In genomic region chr3:71994203-71994602, GRCh38 we compare ENCODE assay signal across 31 cellular contexts.
A peak's percentile ranks its signal among the peaks of the same experiment; 100 is the strongest.
DNase-seq lines count a peak whose midpoint lies in the region; ATAC-seq lines count a peak whose summit lies in the region.
"Had no signal": no experiment of that assay in that cellular context is flagged by ENCODE, and none has a peak within 500 bp of the region (broad histone marks: within the 10 kb centered on the region; RNA-seq: fewer than 3 reads in every experiment).

No MANE protein-coding gene starts in this region.

- CTCF ChIA-PET in activated CD4-positive, alpha-beta memory T cell treated with anti-CD3 and anti-CD28 coated beads, Interleukin-2, amount 10 ng/mL, durations not matched to agents 7 days and 5 days (lab: Charles Lee), result interaction anchor here (0.6 kb wide), 1 partner anchor 914 kb away, joined by 3 read pairs; no protein-coding TSS in a partner anchor

- peak overlapping the region in 3 of 11 experiments; percentile 22 to 60 (median 39); a peak in 4 of 22 replicates for H3K9ac ChIP-seq in BLaER1 treated with 17β-estradiol and CSF1 and Interleukin-3, amounts not matched to agents 10 nM and 100 nM
- H3K9ac ChIP-seq: SK-N-SH had no signal

- no peak overlapping the region for H3K4me3 ChIP-seq in BLaER1 treated with 17β-estradiol and CSF1 and Interleukin-3, amounts not matched to agents 10 nM and 100 nM
- H3K4me3 ChIP-seq: coronary artery, pancreas, skin epidermis, stomach, thyroid gland, vagina had no signal

- peaks cover 9 to 42% (median 24%) of the 10 kb centered on the region in 11 experiments; a peak in 20 of 22 replicates for H3K9me3 ChIP-seq in BLaER1 treated with 17β-estradiol and CSF1 and Interleukin-3, amounts not matched to agents 10 nM and 100 nM (replicated peaks in 1 of 11)
- H3K9me3 ChIP-seq: pancreas, SK-N-SH, thyroid gland, vagina had no signal

- H3K27me3 Mint-ChIP-seq in activated CD4-positive, alpha-beta memory T cell treated with anti-CD3 and anti-CD28 coated beads, Interleukin-2, amount 10 ng/mL, durations not matched to agents 7 days and 5 days, result no peaks in the 10 kb centered on the region

- H3K27ac ChIP-seq in BLaER1 treated with 17β-estradiol and CSF1 and Interleukin-3, amounts not matched to agents 10 nM and 100 nM, result peak overlapping the region in 8 of 11 experiments; percentile 21 to 79 (median 63); a peak in 13 of 22 replicates
- H3K27ac ChIP-seq: coronary artery, epithelial cell of prostate, pancreas, skin epidermis, stomach, thyroid gland, vagina had no signal

- H3K4me1 Mint-ChIP-seq in activated CD4-positive, alpha-beta memory T cell treated with anti-CD3 and anti-CD28 coated beads, Interleukin-2, amount 10 ng/mL, durations not matched to agents 7 days and 5 days, result peaks cover 51% of the 10 kb centered on the region
- H3K4me1 Mint-ChIP-seq: activated B cell treated with CpG ODN at 0.5 μM for 24 hours; CD4-positive, alpha-beta memory T cell; IgD-negative memory B cell had no signal

- no peak for ATAC-seq in stimulated activated naive CD8-positive, alpha-beta T cell treated with anti-CD3 and anti-CD28 coated beads, Interleukin-15, Interleukin-2, amounts not matched to agents 100 U/mL and 50 U/mL, for 24 hours
- ATAC-seq: PC-3 had no signal

- POLR2A ChIA-PET in activated CD4-positive, alpha-beta memory T cell treated with anti-CD3 and anti-CD28 coated beads, Interleukin-2, amount 10 ng/mL, durations not matched to agents 7 days and 5 days (lab: Charles Lee), result interaction anchor here (0.6 to 1.3 kb wide), 2 partner anchors 15 to 278 kb away, joined by 3 read pairs; no protein-coding TSS in a partner anchor

- peaks cover 15 to 75% (median 47%) of the 10 kb centered on the region in 10 experiments for H3K4me1 ChIP-seq in BLaER1 treated with 17β-estradiol and CSF1 and Interleukin-3, amounts not matched to agents 10 nM and 100 nM
- H3K4me1 ChIP-seq: pancreas, stomach, thyroid gland, vagina had no signal

- H3K27ac Mint-ChIP-seq in activated CD4-positive, alpha-beta memory T cell treated with anti-CD3 and anti-CD28 coated beads, Interleukin-2, amount 10 ng/mL, durations not matched to agents 7 days and 5 days, result peak overlapping the region; percentile 29
- H3K27ac Mint-ChIP-seq: activated B cell treated with CpG ODN at 0.5 μM for 24 hours, HFFc6, IgD-negative memory B cell had no signal

- H3K4me2 ChIP-seq in BLaER1 treated with 17β-estradiol and CSF1 and Interleukin-3, amounts not matched to agents 10 nM and 100 nM, result peak overlapping the region in 9 of 11 experiments; percentile 10 to 79 (median 60); a peak in 16 of 22 replicates
- H3K4me2 ChIP-seq: SK-N-SH had no signal

- no peaks in the 10 kb centered on the region for H3K36me3 ChIP-seq in BLaER1 treated with 17β-estradiol and CSF1 and Interleukin-3, amounts not matched to agents 10 nM and 100 nM
- H3K36me3 ChIP-seq: pancreas, stomach, thyroid gland, vagina had no signal

- no peaks in the 10 kb centered on the region for H4K20me1 ChIP-seq in BLaER1 treated with 17β-estradiol and CSF1 and Interleukin-3, amounts not matched to agents 10 nM and 100 nM

- H3K9me3 Mint-ChIP-seq in activated CD4-positive, alpha-beta memory T cell treated with anti-CD3 and anti-CD28 coated beads, Interleukin-2, amount 10 ng/mL, durations not matched to agents 7 days and 5 days, result peaks cover 19% of the 10 kb centered on the region
- H3K9me3 Mint-ChIP-seq: HFFc6 had no signal

- peaks cover 16% of the 10 kb centered on the region for H3K36me3 Mint-ChIP-seq in activated CD4-positive, alpha-beta memory T cell treated with anti-CD3 and anti-CD28 coated beads, Interleukin-2, amount 10 ng/mL, durations not matched to agents 7 days and 5 days (ENCODE audit: low read depth)
- H3K36me3 Mint-ChIP-seq: CD4-positive, alpha-beta memory T cell; IgD-negative memory B cell had no signal

- peak; percentile 20 for DNase-seq in activated CD4-positive, alpha-beta T cell treated with anti-CD3 and anti-CD28 coated beads for 48 hours
- DNase-seq in activated CD4-positive, alpha-beta T cell treated with anti-CD3 and anti-CD28 coated beads, Interleukin-2, amount 50 U/mL, for 48 hours, result no peak
- peak; percentile 73 for DNase-seq in MV-4-11 (lab: John Stamatoyannopoulos, UW)
- DNase-seq in activated CD4-positive, alpha-beta memory T cell treated with anti-CD3 and anti-CD28 coated beads, Interleukin-2, amount 10 ng/mL, durations not matched to agents 7 days and 5 days, result no peak
- no peak for DNase-seq in DMS79 (lab: John Stamatoyannopoulos, UW)
- no peak for DNase-seq in NK-92 treated with Interleukin-12 subunit alpha and Interleukin-12 subunit beta, amount 100 ng/mL, for 24 hours (lab: John Stamatoyannopoulos, UW)
- DNase-seq in stimulated activated naive CD8-positive, alpha-beta T cell treated with anti-CD3 and anti-CD28 coated beads, Interleukin-15, Interleukin-2, amounts not matched to agents 100 U/mL and 50 U/mL, for 24 hours, result no peak
- DNase-seq: activated B cell treated with CpG ODN at 0.5 μM for 24 hours; activated CD8-positive, alpha-beta memory T cell treated with anti-CD3 and anti-CD28 coated beads for 24 hours; activated gamma-delta T cell; caudate nucleus; CD4-positive, alpha-beta memory T cell; effector memory CD4-positive, alpha-beta T cell; GOT3; HFFc6; hypothalamus; NCI-H1105; NCI-H187 treated with DMSO at 0.1 percent for 48 hours; NCI-H2171; NCI-H510A; pancreas; PC-3; SK-N-SH; stomach; thyroid gland had no signal

- H3K27me3 ChIP-seq in BLaER1 treated with 17β-estradiol and CSF1 and Interleukin-3, amounts not matched to agents 10 nM and 100 nM, result no peaks in the 10 kb centered on the region
- H3K27me3 ChIP-seq: pancreas, stomach, thyroid gland, vagina had no signal

- H3K4me3 Mint-ChIP-seq in activated CD4-positive, alpha-beta memory T cell treated with anti-CD3 and anti-CD28 coated beads, Interleukin-2, amount 10 ng/mL, durations not matched to agents 7 days and 5 days, result no peak overlapping the region
- H3K4me3 Mint-ChIP-seq: activated B cell treated with CpG ODN at 0.5 μM for 24 hours; CD4-positive, alpha-beta memory T cell; HFFc6 had no signal

Comparison
In these comparisons a context has a peak if more than half of its experiments do, and no peak if none do; other contexts are left out.
1. DNase-seq: peak in activated CD4-positive, alpha-beta T cell treated with anti-CD3 and anti-CD28 coated beads for 48 hours (single experiment) and MV-4-11 (single experiment); none in activated CD4-positive, alpha-beta T cell treated with anti-CD3 and anti-CD28 coated beads, Interleukin-2, amount 50 U/mL, for 48 hours (0 of 2), activated CD4-positive, alpha-beta memory T cell treated with anti-CD3 and anti-CD28 coated beads, Interleukin-2, amount 10 ng/mL, durations not matched to agents 7 days and 5 days (single experiment), DMS79 (single experiment), NK-92 treated with Interleukin-12 subunit alpha and Interleukin-12 subunit beta, amount 100 ng/mL, for 24 hours (single experiment) and stimulated activated naive CD8-positive, alpha-beta T cell treated with anti-CD3 and anti-CD28 coated beads, Interleukin-15, Interleukin-2, amounts not matched to agents 100 U/mL and 50 U/mL, for 24 hours (single experiment).